ENCODE assay signal across 20 cellular contexts in the genomic region with DNA sequence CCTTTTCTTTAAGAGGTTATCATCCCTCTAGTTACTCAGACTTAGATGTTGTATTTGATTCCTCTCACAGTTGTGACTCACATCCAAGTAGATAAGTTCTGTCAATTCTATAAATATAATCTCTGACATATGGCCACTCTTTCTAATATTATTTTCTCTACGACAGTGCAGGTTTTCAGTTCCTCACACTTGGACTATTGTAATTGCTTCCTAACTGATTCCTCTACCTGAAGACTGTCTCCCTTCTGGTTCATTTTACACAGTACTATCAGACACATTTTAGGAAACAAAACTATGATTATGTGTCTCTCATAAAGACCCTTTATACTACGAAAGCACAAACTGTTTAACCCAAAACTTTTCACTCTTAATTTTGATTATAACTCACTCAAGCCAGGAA. TPM values are rescaled to one million over a fixed set of nuclear protein-coding genes. Genes with fewer than 3 reads are reported as not detected.
DNase-seq lines count a peak whose midpoint lies in the region; ATAC-seq and TF ChIP-seq lines count a peak whose summit lies in the region.
"Had no signal": no experiment of that assay in that cellular context is flagged by ENCODE, and none has a peak within 500 bp of the region (broad histone marks: within the 10 kb centered on the region; RNA-seq: fewer than 3 reads in every experiment).

No MANE protein-coding gene starts in this region.

- H3K9me2 ChIP-seq in SK-N-SH: no peaks in the 10 kb centered on the region; the same call in 1 of the 2 replicates

- H3K79me2 ChIP-seq in ACC112 (ENCODE audit: control insufficient read depth, insufficient read depth, low read length, unreplicated experiment) (no peaks in the 10 kb centered on the region), SK-N-SH (ENCODE audit: insufficient read depth) (no peaks in the 10 kb centered on the region)

- H3K9me3 Mint-ChIP-seq in activated CD4-positive, alpha-beta T cell treated with anti-CD3 and anti-CD28 coated beads, Interleukin-2, amount 10 ng/mL, durations not matched to agents 24 days and 14 days: no peaks in the 10 kb centered on the region
- H3K9me3 Mint-ChIP-seq: CD4-positive, alpha-beta T cell; GM23338 had no signal

- H3K4me3 Mint-ChIP-seq in activated CD4-positive, alpha-beta T cell treated with anti-CD3 and anti-CD28 coated beads, Interleukin-2, amount 10 ng/mL, durations not matched to agents 24 days and 14 days: no peak overlapping the region
- H3K4me3 Mint-ChIP-seq: CD4-positive, alpha-beta T cell; GM23338 had no signal

- H3K27me3 ChIP-seq in ACC112 (ENCODE audit: insufficient read depth, low read length) (no peaks in the 10 kb centered on the region), SK-N-SH (ENCODE audit: insufficient read depth) (no peaks in the 10 kb centered on the region)
- H3K27me3 ChIP-seq: SJCRH30 had no signal

- TF ChIP-seq EP300 in SK-N-SH (IDR thresholded peaks at IDR 0.05; ENCODE audit: borderline replicate concordance in 1 of 2, low read depth in 1 of 2, low read length in 1 of 2): no peak

- TF ChIP-seq CTCF in SK-N-SH (IDR thresholded peaks at IDR 0.05) (no peak), fibroblast of the aortic adventitia (IDR thresholded peaks at IDR 0.05; ENCODE audit: insufficient read depth, low read length) (no peak)

- H3K4me1 ChIP-seq in ACC112 (ENCODE audit: control insufficient read depth, insufficient read depth, low read length, unreplicated experiment) (no peaks in the 10 kb centered on the region), SK-N-SH (ENCODE audit: control insufficient read depth in 1 of 2, insufficient read depth in 2 of 2, low read depth in 1 of 2, low read length in 1 of 2) (0 out of 4 replicates have a peak, but pooled peaks cover 0 to 8% of the 10 kb centered on the region in 2 experiments)
- H3K4me1 ChIP-seq: SJCRH30 had no signal

- POLR2A ChIA-PET in SK-N-SH (lab: Yijun Ruan, JAX): no interaction called here

- H3K27ac ChIP-seq in ACC112 (ENCODE audit: low read depth, low read length): peak overlapping the region; percentile 19; the same call in 1 of the 2 replicates
- H3K27ac ChIP-seq in SK-N-SH (ENCODE audit: low read depth in 2 of 2, low read length in 1 of 2): peak overlapping the region in 1 of 2 experiments; percentile 31; a peak in 2 of 4 replicates
- H3K27ac ChIP-seq: PC-9, SJCRH30 had no signal

- CTCF ChIA-PET in SK-N-SH (lab: Yijun Ruan, JAX): no interaction called here

- TF ChIP-seq RAD21 in SK-N-SH (IDR thresholded peaks at IDR 0.05; ENCODE audit: low read length): no peak

- peak overlapping the region; percentile 38; the same call in 1 of the 2 replicates for H3K4me2 ChIP-seq in SK-N-SH
- H3K4me2 ChIP-seq: GM23338, PC-9 had no signal

- H2AFZ ChIP-seq in ACC112 (ENCODE audit: low read length, unreplicated experiment) (no peak overlapping the region), SK-N-SH (ENCODE audit: low read depth) (peak overlapping the region; percentile 27; the same call in 1 of the 2 replicates)
- H2AFZ ChIP-seq: GM23338, PC-9 had no signal

- no peaks in the 10 kb centered on the region for H4K20me1 ChIP-seq in SK-N-SH (ENCODE audit: insufficient read depth)

- no peak overlapping the region for H3K27ac Mint-ChIP-seq in activated CD4-positive, alpha-beta T cell treated with anti-CD3 and anti-CD28 coated beads, Interleukin-2, amount 10 ng/mL, durations not matched to agents 24 days and 14 days
- H3K27ac Mint-ChIP-seq: CD4-positive, alpha-beta T cell; GM23338 had no signal

- no peak overlapping the region for H3K4me3 ChIP-seq in ACC112 (ENCODE audit: low read depth, low read length)
- H3K4me3 ChIP-seq in SK-N-SH (ENCODE audit: low read depth in 2 of 2, low read length in 1 of 2): no peak overlapping the region
- no peak overlapping the region for H3K4me3 ChIP-seq in fibroblast of the aortic adventitia (ENCODE audit: low read depth, low read length)
- H3K4me3 ChIP-seq: GM23338, K562, PC-9, SJCRH30 had no signal

- DNase-seq in SK-N-SH (no peak), fibroblast of the aortic adventitia (ENCODE audit: low read depth) (peak; percentile 14), SHP77 (lab: John Stamatoyannopoulos, UW) (no peak), NOMO-1 treated with DMSO at 0.1 percent for 48 hours (lab: John Stamatoyannopoulos, UW; ENCODE audit: unreplicated experiment) (no peak)
- no peak for DNase-seq in activated CD4-positive, alpha-beta T cell treated with anti-CD3 and anti-CD28 coated beads, Interleukin-2, amount 10 ng/mL, durations not matched to agents 24 days and 14 days
- DNase-seq: CD4-positive, alpha-beta T cell; HCEC 1CT; NCI-H1105 treated with DMSO at 0.1 percent for 48 hours; NCI-H1694; NCI-H2227 treated with DMSO at 0.1 percent for 48 hours; NCI-H510A treated with DMSO at 0.1 percent for 48 hours; NCI-H82; PC-9; SJCRH30 had no signal

- intact Hi-C loops in activated CD4-positive, alpha-beta T cell treated with anti-CD3 and anti-CD28 coated beads, Interleukin-2, amount 10 ng/mL, durations not matched to agents 24 days and 14 days (cut with micrococcal nuclease): no loop called here

- H3K9ac ChIP-seq in SK-N-SH: no peak overlapping the region

- no peaks in the 10 kb centered on the region for H3K27me3 Mint-ChIP-seq in activated CD4-positive, alpha-beta T cell treated with anti-CD3 and anti-CD28 coated beads, Interleukin-2, amount 10 ng/mL, durations not matched to agents 24 days and 14 days
- H3K27me3 Mint-ChIP-seq: CD4-positive, alpha-beta T cell had no signal

- H3K9me3 ChIP-seq in SK-N-SH: no peaks in the 10 kb centered on the region
- H3K9me3 ChIP-seq: SJCRH30 had no signal

- H3K36me3 ChIP-seq in ACC112 (ENCODE audit: insufficient read depth, low read length) (no peaks in the 10 kb centered on the region), SK-N-SH (replicated peaks in 1 of 2; ENCODE audit: control insufficient read depth in 1 of 2, insufficient read depth in 2 of 2, low read length in 1 of 2) (no peaks in the 10 kb centered on the region)
- H3K36me3 ChIP-seq: SJCRH30 had no signal

- no peaks in the 10 kb centered on the region for H3K4me1 Mint-ChIP-seq in activated CD4-positive, alpha-beta T cell treated with anti-CD3 and anti-CD28 coated beads, Interleukin-2, amount 10 ng/mL, durations not matched to agents 24 days and 14 days
- H3K4me1 Mint-ChIP-seq: GM23338 had no signal

- H3F3A ChIP-seq in SK-N-SH (replicated peaks; ENCODE audit: insufficient read depth): no peaks in the 10 kb centered on the region

- 32% methylated on average over 2 of the region's 2 CpGs for whole genome bisulfite sequencing in SK-N-SH (ENCODE audit: low lambda C conversion rate)

- ATAC-seq in GM21360 (IDR thresholded peaks at IDR 0.05; ENCODE audit: unreplicated experiment): peak; percentile 59
- ATAC-seq: GM23338, K562 had no signal

- H3K36me3 Mint-ChIP-seq in activated CD4-positive, alpha-beta T cell treated with anti-CD3 and anti-CD28 coated beads, Interleukin-2, amount 10 ng/mL, durations not matched to agents 24 days and 14 days (ENCODE audit: low read depth): no peaks in the 10 kb centered on the region

TF ChIP-seq in SK-N-SH, 30 proteins besides CTCF, POLR2A, EP300 and RAD21 (continues in another document):
- TF ChIP-seq MXI1 (IDR thresholded peaks at IDR 0.05; ENCODE audit: low read depth, low read length) (no peak), FOXJ3 (CRISPR knock-in tag; IDR thresholded peaks at IDR 0.05) (no peak), YY1 (IDR thresholded peaks at IDR 0.05; ENCODE audit: low read depth) (no peak), TEAD4 (IDR thresholded peaks at IDR 0.05; ENCODE audit: borderline replicate concordance, insufficient read depth) (no peak), POLR2AphosphoS5 (IDR thresholded peaks at IDR 0.05; ENCODE audit: low read depth, low read length) (no peak), NRF1 (IDR thresholded peaks at IDR 0.05; ENCODE audit: low read depth, low read length) (no peak), JUND (IDR thresholded peaks at IDR 0.05) (no peak)
- TF ChIP-seq, protein P1, sequence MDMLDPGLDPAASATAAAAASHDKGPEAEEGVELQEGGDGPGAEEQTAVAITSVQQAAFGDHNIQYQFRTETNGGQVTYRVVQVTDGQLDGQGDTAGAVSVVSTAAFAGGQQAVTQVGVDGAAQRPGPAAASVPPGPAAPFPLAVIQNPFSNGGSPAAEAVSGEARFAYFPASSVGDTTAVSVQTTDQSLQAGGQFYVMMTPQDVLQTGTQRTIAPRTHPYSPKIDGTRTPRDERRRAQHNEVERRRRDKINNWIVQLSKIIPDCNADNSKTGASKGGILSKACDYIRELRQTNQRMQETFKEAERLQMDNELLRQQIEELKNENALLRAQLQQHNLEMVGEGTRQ (IDR thresholded peaks at IDR 0.05; ENCODE audit: borderline replicate concordance, low read depth, low read length): no peak
- TF ChIP-seq, protein P2, sequence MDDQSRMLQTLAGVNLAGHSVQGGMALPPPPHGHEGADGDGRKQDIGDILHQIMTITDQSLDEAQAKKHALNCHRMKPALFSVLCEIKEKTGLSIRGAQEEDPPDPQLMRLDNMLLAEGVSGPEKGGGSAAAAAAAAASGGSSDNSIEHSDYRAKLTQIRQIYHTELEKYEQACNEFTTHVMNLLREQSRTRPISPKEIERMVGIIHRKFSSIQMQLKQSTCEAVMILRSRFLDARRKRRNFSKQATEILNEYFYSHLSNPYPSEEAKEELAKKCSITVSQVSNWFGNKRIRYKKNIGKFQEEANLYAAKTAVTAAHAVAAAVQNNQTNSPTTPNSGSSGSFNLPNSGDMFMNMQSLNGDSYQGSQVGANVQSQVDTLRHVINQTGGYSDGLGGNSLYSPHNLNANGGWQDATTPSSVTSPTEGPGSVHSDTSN (IDR thresholded peaks at IDR 0.05): no peak
- TF ChIP-seq, protein P3, sequence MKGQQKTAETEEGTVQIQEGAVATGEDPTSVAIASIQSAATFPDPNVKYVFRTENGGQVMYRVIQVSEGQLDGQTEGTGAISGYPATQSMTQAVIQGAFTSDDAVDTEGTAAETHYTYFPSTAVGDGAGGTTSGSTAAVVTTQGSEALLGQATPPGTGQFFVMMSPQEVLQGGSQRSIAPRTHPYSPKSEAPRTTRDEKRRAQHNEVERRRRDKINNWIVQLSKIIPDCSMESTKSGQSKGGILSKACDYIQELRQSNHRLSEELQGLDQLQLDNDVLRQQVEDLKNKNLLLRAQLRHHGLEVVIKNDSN (IDR thresholded peaks at IDR 0.05; ENCODE audit: borderline replicate concordance, low read depth): no peak
- TF ChIP-seq, protein P4, sequence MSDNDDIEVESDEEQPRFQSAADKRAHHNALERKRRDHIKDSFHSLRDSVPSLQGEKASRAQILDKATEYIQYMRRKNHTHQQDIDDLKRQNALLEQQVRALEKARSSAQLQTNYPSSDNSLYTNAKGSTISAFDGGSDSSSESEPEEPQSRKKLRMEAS (IDR thresholded peaks at IDR 0.05; ENCODE audit: low read depth): no peak

RNA-seq across cellular contexts. Expression of a gene that starts 31.3 kb away (rescaled TPM):
- polyA plus RNA-seq in SK-N-SH (2012; rRNA removed): 0.02 and 0.06 TPM in 2 replicates
- 0.04 and 0.06 TPM in 2 replicates for polyA plus RNA-seq in SK-N-SH (2012; cell fraction: cytosol; rRNA removed)
- 0.08 and 0.14 TPM in 2 replicates for polyA plus RNA-seq in SK-N-SH (2012; cell fraction: nucleus; rRNA removed)
- total RNA-seq in fibroblast of the aortic adventitia (ENCODE audit: low replicate concordance): not detected in 2 replicates
- total RNA-seq in activated CD4-positive, alpha-beta T cell treated with anti-CD3 and anti-CD28 coated beads, Interleukin-2, amount 10 ng/mL, durations not matched to agents 24 days and 14 days: not detected in 2 replicates
- total RNA-seq: A172; CD4-positive, alpha-beta T cell; GM23338; K562; PC-9; SJCRH30 had no signal
- polyA plus RNA-seq: BJ had no signal
